1 cellular context compared by ENCODE assay signal in the genomic region with DNA sequence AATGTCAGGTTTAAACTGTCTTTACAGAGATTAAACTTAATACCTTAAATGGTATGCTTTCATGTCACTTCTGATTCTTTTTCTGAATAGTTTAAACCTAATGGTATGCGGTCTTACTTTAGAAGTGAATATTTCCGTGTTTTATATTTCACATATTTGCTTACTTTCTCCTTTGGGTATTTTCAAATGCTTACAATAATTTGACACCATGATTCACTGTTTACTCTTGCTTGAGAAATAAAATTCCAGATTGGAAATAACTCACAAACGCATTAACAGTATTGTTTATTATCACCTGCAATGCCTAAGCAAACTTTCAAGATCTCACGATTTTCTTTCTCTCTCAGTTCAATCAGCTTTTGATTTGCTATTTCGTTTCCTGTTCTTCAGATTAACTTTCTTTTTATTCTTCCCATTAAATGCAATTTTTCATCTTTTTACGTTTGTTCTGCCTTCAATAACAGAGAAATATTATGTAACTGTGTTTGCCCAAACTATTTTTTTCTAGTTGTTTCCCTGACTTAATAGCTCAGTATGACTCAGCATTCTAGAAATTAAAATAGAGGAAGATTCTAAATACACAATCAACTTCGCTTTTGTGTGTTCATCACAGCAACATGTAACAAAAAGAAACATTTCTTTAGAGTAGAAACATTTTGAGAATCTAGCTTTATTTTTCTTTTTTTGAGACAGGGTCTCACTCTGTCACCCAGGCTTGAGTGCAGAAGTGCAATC.
TF ChIP-seq lines count a peak whose summit lies in the region.

No MANE protein-coding gene starts in this region.

TF ChIP-seq in WTC11, 78 proteins besides CTCF, POLR2A, EP300 and RAD21 (continued from another document):
- TF ChIP-seq, protein P1, sequence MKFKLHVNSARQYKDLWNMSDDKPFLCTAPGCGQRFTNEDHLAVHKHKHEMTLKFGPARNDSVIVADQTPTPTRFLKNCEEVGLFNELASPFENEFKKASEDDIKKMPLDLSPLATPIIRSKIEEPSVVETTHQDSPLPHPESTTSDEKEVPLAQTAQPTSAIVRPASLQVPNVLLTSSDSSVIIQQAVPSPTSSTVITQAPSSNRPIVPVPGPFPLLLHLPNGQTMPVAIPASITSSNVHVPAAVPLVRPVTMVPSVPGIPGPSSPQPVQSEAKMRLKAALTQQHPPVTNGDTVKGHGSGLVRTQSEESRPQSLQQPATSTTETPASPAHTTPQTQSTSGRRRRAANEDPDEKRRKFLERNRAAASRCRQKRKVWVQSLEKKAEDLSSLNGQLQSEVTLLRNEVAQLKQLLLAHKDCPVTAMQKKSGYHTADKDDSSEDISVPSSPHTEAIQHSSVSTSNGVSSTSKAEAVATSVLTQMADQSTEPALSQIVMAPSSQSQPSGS (CRISPR knock-in tag; IDR thresholded peaks at IDR 0.05; ENCODE audit: borderline replicate concordance, low read depth): no peak
- TF ChIP-seq TCF7 (CRISPR knock-in tag; IDR thresholded peaks at IDR 0.05; ENCODE audit: low read depth): no peak
- TF ChIP-seq ZNF671 (CRISPR knock-in tag; IDR thresholded peaks at IDR 0.05): no peak
- TF ChIP-seq, protein P2, sequence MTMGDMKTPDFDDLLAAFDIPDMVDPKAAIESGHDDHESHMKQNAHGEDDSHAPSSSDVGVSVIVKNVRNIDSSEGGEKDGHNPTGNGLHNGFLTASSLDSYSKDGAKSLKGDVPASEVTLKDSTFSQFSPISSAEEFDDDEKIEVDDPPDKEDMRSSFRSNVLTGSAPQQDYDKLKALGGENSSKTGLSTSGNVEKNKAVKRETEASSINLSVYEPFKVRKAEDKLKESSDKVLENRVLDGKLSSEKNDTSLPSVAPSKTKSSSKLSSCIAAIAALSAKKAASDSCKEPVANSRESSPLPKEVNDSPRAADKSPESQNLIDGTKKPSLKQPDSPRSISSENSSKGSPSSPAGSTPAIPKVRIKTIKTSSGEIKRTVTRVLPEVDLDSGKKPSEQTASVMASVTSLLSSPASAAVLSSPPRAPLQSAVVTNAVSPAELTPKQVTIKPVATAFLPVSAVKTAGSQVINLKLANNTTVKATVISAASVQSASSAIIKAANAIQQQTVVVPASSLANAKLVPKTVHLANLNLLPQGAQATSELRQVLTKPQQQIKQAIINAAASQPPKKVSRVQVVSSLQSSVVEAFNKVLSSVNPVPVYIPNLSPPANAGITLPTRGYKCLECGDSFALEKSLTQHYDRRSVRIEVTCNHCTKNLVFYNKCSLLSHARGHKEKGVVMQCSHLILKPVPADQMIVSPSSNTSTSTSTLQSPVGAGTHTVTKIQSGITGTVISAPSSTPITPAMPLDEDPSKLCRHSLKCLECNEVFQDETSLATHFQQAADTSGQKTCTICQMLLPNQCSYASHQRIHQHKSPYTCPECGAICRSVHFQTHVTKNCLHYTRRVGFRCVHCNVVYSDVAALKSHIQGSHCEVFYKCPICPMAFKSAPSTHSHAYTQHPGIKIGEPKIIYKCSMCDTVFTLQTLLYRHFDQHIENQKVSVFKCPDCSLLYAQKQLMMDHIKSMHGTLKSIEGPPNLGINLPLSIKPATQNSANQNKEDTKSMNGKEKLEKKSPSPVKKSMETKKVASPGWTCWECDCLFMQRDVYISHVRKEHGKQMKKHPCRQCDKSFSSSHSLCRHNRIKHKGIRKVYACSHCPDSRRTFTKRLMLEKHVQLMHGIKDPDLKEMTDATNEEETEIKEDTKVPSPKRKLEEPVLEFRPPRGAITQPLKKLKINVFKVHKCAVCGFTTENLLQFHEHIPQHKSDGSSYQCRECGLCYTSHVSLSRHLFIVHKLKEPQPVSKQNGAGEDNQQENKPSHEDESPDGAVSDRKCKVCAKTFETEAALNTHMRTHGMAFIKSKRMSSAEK (CRISPR knock-in tag; IDR thresholded peaks at IDR 0.05; ENCODE audit: borderline replicate concordance): no peak
- TF ChIP-seq ETV6 (CRISPR knock-in tag; IDR thresholded peaks at IDR 0.05): no peak
- TF ChIP-seq NR2C2 (CRISPR knock-in tag; IDR thresholded peaks at IDR 0.05): no peak
- TF ChIP-seq SMAD3 (CRISPR knock-in tag; IDR thresholded peaks at IDR 0.05; ENCODE audit: borderline replicate concordance): no peak
- TF ChIP-seq, protein P3, sequence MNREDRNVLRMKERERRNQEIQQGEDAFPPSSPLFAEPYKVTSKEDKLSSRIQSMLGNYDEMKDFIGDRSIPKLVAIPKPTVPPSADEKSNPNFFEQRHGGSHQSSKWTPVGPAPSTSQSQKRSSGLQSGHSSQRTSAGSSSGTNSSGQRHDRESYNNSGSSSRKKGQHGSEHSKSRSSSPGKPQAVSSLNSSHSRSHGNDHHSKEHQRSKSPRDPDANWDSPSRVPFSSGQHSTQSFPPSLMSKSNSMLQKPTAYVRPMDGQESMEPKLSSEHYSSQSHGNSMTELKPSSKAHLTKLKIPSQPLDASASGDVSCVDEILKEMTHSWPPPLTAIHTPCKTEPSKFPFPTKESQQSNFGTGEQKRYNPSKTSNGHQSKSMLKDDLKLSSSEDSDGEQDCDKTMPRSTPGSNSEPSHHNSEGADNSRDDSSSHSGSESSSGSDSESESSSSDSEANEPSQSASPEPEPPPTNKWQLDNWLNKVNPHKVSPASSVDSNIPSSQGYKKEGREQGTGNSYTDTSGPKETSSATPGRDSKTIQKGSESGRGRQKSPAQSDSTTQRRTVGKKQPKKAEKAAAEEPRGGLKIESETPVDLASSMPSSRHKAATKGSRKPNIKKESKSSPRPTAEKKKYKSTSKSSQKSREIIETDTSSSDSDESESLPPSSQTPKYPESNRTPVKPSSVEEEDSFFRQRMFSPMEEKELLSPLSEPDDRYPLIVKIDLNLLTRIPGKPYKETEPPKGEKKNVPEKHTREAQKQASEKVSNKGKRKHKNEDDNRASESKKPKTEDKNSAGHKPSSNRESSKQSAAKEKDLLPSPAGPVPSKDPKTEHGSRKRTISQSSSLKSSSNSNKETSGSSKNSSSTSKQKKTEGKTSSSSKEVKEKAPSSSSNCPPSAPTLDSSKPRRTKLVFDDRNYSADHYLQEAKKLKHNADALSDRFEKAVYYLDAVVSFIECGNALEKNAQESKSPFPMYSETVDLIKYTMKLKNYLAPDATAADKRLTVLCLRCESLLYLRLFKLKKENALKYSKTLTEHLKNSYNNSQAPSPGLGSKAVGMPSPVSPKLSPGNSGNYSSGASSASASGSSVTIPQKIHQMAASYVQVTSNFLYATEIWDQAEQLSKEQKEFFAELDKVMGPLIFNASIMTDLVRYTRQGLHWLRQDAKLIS (CRISPR knock-in tag; IDR thresholded peaks at IDR 0.05; ENCODE audit: borderline replicate concordance): no peak
- no peak for TF ChIP-seq ZNF219 (CRISPR knock-in tag; IDR thresholded peaks at IDR 0.05; ENCODE audit: borderline replicate concordance)
- no peak for TF ChIP-seq ATF1 (CRISPR knock-in tag; IDR thresholded peaks at IDR 0.05)
- TF ChIP-seq ZBTB21 (CRISPR knock-in tag; IDR thresholded peaks at IDR 0.05; ENCODE audit: borderline replicate concordance): no peak
- TF ChIP-seq JUN (CRISPR knock-in tag; IDR thresholded peaks at IDR 0.05): no peak
- TF ChIP-seq, protein P4, sequence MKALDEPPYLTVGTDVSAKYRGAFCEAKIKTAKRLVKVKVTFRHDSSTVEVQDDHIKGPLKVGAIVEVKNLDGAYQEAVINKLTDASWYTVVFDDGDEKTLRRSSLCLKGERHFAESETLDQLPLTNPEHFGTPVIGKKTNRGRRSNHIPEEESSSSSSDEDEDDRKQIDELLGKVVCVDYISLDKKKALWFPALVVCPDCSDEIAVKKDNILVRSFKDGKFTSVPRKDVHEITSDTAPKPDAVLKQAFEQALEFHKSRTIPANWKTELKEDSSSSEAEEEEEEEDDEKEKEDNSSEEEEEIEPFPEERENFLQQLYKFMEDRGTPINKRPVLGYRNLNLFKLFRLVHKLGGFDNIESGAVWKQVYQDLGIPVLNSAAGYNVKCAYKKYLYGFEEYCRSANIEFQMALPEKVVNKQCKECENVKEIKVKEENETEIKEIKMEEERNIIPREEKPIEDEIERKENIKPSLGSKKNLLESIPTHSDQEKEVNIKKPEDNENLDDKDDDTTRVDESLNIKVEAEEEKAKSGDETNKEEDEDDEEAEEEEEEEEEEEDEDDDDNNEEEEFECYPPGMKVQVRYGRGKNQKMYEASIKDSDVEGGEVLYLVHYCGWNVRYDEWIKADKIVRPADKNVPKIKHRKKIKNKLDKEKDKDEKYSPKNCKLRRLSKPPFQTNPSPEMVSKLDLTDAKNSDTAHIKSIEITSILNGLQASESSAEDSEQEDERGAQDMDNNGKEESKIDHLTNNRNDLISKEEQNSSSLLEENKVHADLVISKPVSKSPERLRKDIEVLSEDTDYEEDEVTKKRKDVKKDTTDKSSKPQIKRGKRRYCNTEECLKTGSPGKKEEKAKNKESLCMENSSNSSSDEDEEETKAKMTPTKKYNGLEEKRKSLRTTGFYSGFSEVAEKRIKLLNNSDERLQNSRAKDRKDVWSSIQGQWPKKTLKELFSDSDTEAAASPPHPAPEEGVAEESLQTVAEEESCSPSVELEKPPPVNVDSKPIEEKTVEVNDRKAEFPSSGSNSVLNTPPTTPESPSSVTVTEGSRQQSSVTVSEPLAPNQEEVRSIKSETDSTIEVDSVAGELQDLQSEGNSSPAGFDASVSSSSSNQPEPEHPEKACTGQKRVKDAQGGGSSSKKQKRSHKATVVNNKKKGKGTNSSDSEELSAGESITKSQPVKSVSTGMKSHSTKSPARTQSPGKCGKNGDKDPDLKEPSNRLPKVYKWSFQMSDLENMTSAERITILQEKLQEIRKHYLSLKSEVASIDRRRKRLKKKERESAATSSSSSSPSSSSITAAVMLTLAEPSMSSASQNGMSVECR (CRISPR knock-in tag; IDR thresholded peaks at IDR 0.05; ENCODE audit: borderline replicate concordance): no peak
